In genomic region chr13:101149735-101150380, GRCh38 we compare ENCODE assay signal across 10 cellular contexts.
DNase-seq lines count a peak whose midpoint lies in the region; ATAC-seq and TF ChIP-seq lines count a peak whose summit lies in the region.
"Had no signal": no experiment of that assay in that cellular context is flagged by ENCODE, and none has a peak within 500 bp of the region (broad histone marks: within the 10 kb centered on the region; RNA-seq: fewer than 3 reads in every experiment).

No MANE protein-coding gene starts in this region.

- TF ChIP-seq CTCF in left ventricle myocardium inferior (IDR thresholded peaks at IDR 0.05; ENCODE audit: borderline replicate concordance) = peak; percentile 13
- TF ChIP-seq CTCF in OCI-LY7 (conservative IDR thresholded peaks at IDR 0.05; ENCODE audit: low read length) = peak; percentile 16; the same call in 1 of the 2 replicates
- TF ChIP-seq CTCF in fibroblast of the aortic adventitia (IDR thresholded peaks at IDR 0.05; ENCODE audit: insufficient read depth, low read length) = peak; percentile 44

- ATAC-seq in Right ventricle myocardium inferior (no peak), HG02610 (IDR thresholded peaks at IDR 0.05; ENCODE audit: unreplicated experiment) (no peak), HG02885 (IDR thresholded peaks at IDR 0.05; ENCODE audit: poor library complexity, unreplicated experiment) (no peak), HG03135 (IDR thresholded peaks at IDR 0.05; ENCODE audit: unreplicated experiment) (no peak)

- H3K79me2 ChIP-seq in OCI-LY7 (ENCODE audit: insufficient read depth, low read depth, low read length) = no peaks in the 10 kb centered on the region

- POLR2A ChIA-PET in OCI-LY7 (lab: Charles Lee) = interaction anchor here (0.6 kb wide), 1 partner anchor 186 kb away, joined by 3 read pairs; no protein-coding TSS in a partner anchor

- H2AFZ ChIP-seq in OCI-LY7 (ENCODE audit: low read length) = no peak overlapping the region

- H3K36me3 ChIP-seq in left ventricle myocardium inferior (no peaks in the 10 kb centered on the region), OCI-LY7 (ENCODE audit: insufficient read depth, low read length) (no peaks in the 10 kb centered on the region)

- intact Hi-C loops in left ventricle myocardium inferior (cut with micrococcal nuclease) = no loop called here
- intact Hi-C loops in Right ventricle myocardium inferior (cut with DNase I) = loop anchor here (10.0 kb wide), 3 partner anchors 325 to 605 kb away; no protein-coding TSS in a partner anchor
- intact Hi-C loops in OCI-LY7 (cut with micrococcal nuclease; ENCODE audit: unreplicated experiment) = loop anchor here (5.0 kb wide), 1 partner anchor 607 kb away; no protein-coding TSS in a partner anchor

- no peaks in the 10 kb centered on the region for H3K9me3 ChIP-seq in left ventricle myocardium inferior (replicated peaks)
- no peaks in the 10 kb centered on the region for H3K9me3 ChIP-seq in OCI-LY7 (ENCODE audit: low read length)

- H3K4me3 ChIP-seq in left ventricle myocardium inferior (no peak overlapping the region), OCI-LY7 (ENCODE audit: low read depth, low read length, poor library complexity, severe bottlenecking) (no peak overlapping the region), fibroblast of the aortic adventitia (ENCODE audit: low read depth, low read length) (no peak overlapping the region)

- H3K27me3 ChIP-seq in left ventricle myocardium inferior (ENCODE audit: low read depth) = peaks cover 9% of the 10 kb centered on the region

- H3K4me2 ChIP-seq in OCI-LY7 (ENCODE audit: low read length) = no peak overlapping the region

- H3K27ac ChIP-seq in left ventricle myocardium inferior (replicated peaks) = no peak overlapping the region
- no peak overlapping the region for H3K27ac ChIP-seq in OCI-LY7 (ENCODE audit: low read depth, low read length, poor library complexity, severe bottlenecking)

- DNase-seq in left ventricle myocardium inferior (no peak), Right ventricle myocardium inferior (ENCODE audit: missing footprints) (no peak), OCI-LY7 (ENCODE audit: low spot score) (no peak), fibroblast of the aortic adventitia (ENCODE audit: low read depth) (peak; percentile 59), NCI-H2029 treated with DMSO at 0.1 percent for 48 hours (lab: John Stamatoyannopoulos, UW) (no peak)
- DNase-seq: activated CD4-positive, alpha-beta T cell treated with anti-CD3 and anti-CD28 coated beads for 4 hours; Calu3 had no signal

- CTCF ChIA-PET in OCI-LY7 (lab: Charles Lee; ENCODE audit: unreplicated experiment) = no interaction called here

- no peaks in the 10 kb centered on the region for H3K9me2 ChIP-seq in OCI-LY7 (ENCODE audit: insufficient read depth, low read length)

- peaks cover 5% of the 10 kb centered on the region for H3K4me1 ChIP-seq in left ventricle myocardium inferior
- no peaks in the 10 kb centered on the region for H3K4me1 ChIP-seq in OCI-LY7 (ENCODE audit: insufficient read depth, low read length, poor library complexity, severe bottlenecking)

- H4K20me1 ChIP-seq in OCI-LY7 (ENCODE audit: insufficient read depth, low read length) = no peaks in the 10 kb centered on the region

- BruUV-seq in OCI-LY7 (replicated peaks; lab: Mats Ljungman, UMichigan) = no TSS peak
